Comparison of ENCODE assay signal across 1 cellular context in genomic region chr17:45394913-45395568, GRCh38.
TF ChIP-seq lines count a peak whose summit lies in the region.

No MANE protein-coding gene starts in this region.

TF ChIP-seq in A549, 52 proteins besides CTCF, POLR2A, EP300 and RAD21 (continued from another document):
- TF ChIP-seq USF2 (IDR thresholded peaks at IDR 0.05) = no peak
- TF ChIP-seq CBX8 (IDR thresholded peaks at IDR 0.05) = no peak
- no peak for TF ChIP-seq HOXB13 (CRISPR knock-in tag; IDR thresholded peaks at IDR 0.05; ENCODE audit: low read depth)
- TF ChIP-seq ZFP36 (IDR thresholded peaks at IDR 0.05; ENCODE audit: borderline replicate concordance, partially characterized antibody) = no peak
- no peak for TF ChIP-seq BCL3 (IDR thresholded peaks at IDR 0.05)
- peak; percentile 70 for TF ChIP-seq CHD2 (IDR thresholded peaks at IDR 0.05; ENCODE audit: low read length, partially characterized antibody)
- no peak for TF ChIP-seq HMGXB4 (CRISPR knock-in tag; IDR thresholded peaks at IDR 0.05; ENCODE audit: borderline replicate concordance)
- TF ChIP-seq E2F6 (IDR thresholded peaks at IDR 0.05; ENCODE audit: borderline replicate concordance, low read depth) = no peak
- no peak for TF ChIP-seq RCOR1 (IDR thresholded peaks at IDR 0.05; ENCODE audit: low read depth, low read length)
- no peak for TF ChIP-seq SREBF2 (IDR thresholded peaks at IDR 0.05)
- no peak for TF ChIP-seq EHMT2 (IDR thresholded peaks at IDR 0.05; ENCODE audit: low read depth)
- TF ChIP-seq EHF (CRISPR knock-in tag; IDR thresholded peaks at IDR 0.05) = no peak
- no peak for TF ChIP-seq ZC3H11A (IDR thresholded peaks at IDR 0.05)
